Comparison of ENCODE assay signal across 1 cellular context in the genomic region with DNA sequence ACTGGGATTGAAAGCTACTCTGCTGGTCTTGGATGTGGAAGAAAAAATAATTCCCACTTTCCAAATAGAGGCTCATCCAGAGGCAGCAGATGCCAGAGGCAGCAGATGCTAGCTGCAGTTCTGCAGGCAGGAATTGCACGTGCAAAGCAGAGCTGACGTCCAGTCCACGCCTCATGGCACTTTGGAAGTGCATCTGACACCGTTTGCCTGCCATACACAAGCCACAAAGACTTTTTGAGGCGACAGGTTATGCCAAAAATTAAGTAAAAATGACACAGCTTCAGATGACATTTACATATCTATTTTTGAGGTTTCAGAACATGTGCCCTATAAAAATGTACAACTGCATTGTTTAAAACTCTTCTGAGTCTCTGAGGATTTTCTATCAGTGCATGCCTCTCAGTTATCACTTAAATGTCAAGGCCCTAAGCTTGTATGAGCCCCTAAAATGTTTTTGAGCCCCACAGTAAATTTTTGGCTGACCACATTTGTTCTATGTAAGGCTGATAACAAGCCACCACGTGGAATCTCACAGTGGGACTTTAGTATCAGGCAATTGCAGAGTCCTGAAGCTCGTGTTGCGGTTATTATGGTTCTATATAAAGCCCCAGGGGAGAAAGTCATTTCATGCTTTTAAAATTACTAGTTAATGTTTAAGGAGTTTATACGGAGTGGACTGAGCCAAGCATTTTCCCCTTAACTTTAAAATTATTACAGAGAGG.
TF ChIP-seq lines count a peak whose summit lies in the region.

No MANE protein-coding gene starts in this region.

TF ChIP-seq in GM12878, 131 proteins besides CTCF, POLR2A, EP300 and RAD21 (continued from another document and continues in another):
- TF ChIP-seq, protein P1, sequence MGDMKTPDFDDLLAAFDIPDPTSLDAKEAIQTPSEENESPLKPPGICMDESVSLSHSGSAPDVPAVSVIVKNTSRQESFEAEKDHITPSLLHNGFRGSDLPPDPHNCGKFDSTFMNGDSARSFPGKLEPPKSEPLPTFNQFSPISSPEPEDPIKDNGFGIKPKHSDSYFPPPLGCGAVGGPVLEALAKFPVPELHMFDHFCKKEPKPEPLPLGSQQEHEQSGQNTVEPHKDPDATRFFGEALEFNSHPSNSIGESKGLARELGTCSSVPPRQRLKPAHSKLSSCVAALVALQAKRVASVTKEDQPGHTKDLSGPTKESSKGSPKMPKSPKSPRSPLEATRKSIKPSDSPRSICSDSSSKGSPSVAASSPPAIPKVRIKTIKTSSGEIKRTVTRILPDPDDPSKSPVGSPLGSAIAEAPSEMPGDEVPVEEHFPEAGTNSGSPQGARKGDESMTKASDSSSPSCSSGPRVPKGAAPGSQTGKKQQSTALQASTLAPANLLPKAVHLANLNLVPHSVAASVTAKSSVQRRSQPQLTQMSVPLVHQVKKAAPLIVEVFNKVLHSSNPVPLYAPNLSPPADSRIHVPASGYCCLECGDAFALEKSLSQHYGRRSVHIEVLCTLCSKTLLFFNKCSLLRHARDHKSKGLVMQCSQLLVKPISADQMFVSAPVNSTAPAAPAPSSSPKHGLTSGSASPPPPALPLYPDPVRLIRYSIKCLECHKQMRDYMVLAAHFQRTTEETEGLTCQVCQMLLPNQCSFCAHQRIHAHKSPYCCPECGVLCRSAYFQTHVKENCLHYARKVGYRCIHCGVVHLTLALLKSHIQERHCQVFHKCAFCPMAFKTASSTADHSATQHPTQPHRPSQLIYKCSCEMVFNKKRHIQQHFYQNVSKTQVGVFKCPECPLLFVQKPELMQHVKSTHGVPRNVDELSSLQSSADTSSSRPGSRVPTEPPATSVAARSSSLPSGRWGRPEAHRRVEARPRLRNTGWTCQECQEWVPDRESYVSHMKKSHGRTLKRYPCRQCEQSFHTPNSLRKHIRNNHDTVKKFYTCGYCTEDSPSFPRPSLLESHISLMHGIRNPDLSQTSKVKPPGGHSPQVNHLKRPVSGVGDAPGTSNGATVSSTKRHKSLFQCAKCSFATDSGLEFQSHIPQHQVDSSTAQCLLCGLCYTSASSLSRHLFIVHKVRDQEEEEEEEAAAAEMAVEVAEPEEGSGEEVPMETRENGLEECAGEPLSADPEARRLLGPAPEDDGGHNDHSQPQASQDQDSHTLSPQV (IDR thresholded peaks at IDR 0.05): no peak
- TF ChIP-seq ZBED1 (IDR thresholded peaks at IDR 0.05; ENCODE audit: borderline replicate concordance) (no peak), RELA (IDR thresholded peaks at IDR 0.05; ENCODE audit: borderline replicate concordance, partially characterized antibody) (no peak), NBN (IDR thresholded peaks at IDR 0.05) (no peak), SIX5 (IDR thresholded peaks at IDR 0.05; ENCODE audit: low read depth, low read length, severe bottlenecking) (no peak), CREB1 (IDR thresholded peaks at IDR 0.05; ENCODE audit: low read depth) (no peak), CBX5 (IDR thresholded peaks at IDR 0.05; ENCODE audit: low read depth) (no peak), POU2F2 (IDR thresholded peaks at IDR 0.05; ENCODE audit: borderline replicate concordance, low read depth, low read length) (no peak; the same call in 2 of the 3 replicates), DPF2 (IDR thresholded peaks at IDR 0.05) (peak; percentile 83), ZSCAN29 (IDR thresholded peaks at IDR 0.05) (no peak), KDM1A (IDR thresholded peaks at IDR 0.05; ENCODE audit: borderline replicate concordance) (no peak), FOXM1 (IDR thresholded peaks at IDR 0.05; ENCODE audit: low read depth, low read length) (peak; percentile 63; the same call in 1 of the 2 replicates), IKZF2 (IDR thresholded peaks at IDR 0.05) (peak; percentile 59 to 69; a peak in 3 of 4 replicates), TCF3 (IDR thresholded peaks at IDR 0.05; ENCODE audit: borderline replicate concordance, insufficient read depth, low read depth, low read length) (no peak), SREBF2 (IDR thresholded peaks at IDR 0.05; ENCODE audit: low read length) (no peak), IKZF1 (conservative IDR thresholded peaks at IDR 0.05) (peak; percentile 66), EGR1 (IDR thresholded peaks at IDR 0.05; ENCODE audit: borderline replicate concordance in 1 of 2, low read depth in 2 of 2, low read length in 2 of 2) (no peak), NFYA (IDR thresholded peaks at IDR 0.05; ENCODE audit: borderline replicate concordance, low read depth, low read length) (no peak), ZZZ3 (IDR thresholded peaks at IDR 0.05; ENCODE audit: control insufficient read depth, insufficient read length, low read depth) (no peak), RBBP5 (conservative IDR thresholded peaks at IDR 0.05) (no peak), NFIC (IDR thresholded peaks at IDR 0.05; ENCODE audit: low read depth, low read length) (peak; percentile 80), GATAD2B (conservative IDR thresholded peaks at IDR 0.05; ENCODE audit: low read depth) (no peak), KAT2A (conservative IDR thresholded peaks at IDR 0.05; ENCODE audit: control insufficient read depth, low read depth, low read length) (no peak), HDGF (IDR thresholded peaks at IDR 0.05) (no peak), HDAC6 (IDR thresholded peaks at IDR 0.05; ENCODE audit: unreplicated experiment) (no peak), PML (IDR thresholded peaks at IDR 0.05; ENCODE audit: low read length) (no peak)
- TF ChIP-seq, protein P2, sequence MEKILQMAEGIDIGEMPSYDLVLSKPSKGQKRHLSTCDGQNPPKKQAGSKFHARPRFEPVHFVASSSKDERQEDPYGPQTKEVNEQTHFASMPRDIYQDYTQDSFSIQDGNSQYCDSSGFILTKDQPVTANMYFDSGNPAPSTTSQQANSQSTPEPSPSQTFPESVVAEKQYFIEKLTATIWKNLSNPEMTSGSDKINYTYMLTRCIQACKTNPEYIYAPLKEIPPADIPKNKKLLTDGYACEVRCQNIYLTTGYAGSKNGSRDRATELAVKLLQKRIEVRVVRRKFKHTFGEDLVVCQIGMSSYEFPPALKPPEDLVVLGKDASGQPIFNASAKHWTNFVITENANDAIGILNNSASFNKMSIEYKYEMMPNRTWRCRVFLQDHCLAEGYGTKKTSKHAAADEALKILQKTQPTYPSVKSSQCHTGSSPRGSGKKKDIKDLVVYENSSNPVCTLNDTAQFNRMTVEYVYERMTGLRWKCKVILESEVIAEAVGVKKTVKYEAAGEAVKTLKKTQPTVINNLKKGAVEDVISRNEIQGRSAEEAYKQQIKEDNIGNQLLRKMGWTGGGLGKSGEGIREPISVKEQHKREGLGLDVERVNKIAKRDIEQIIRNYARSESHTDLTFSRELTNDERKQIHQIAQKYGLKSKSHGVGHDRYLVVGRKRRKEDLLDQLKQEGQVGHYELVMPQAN (conservative IDR thresholded peaks at IDR 0.05): 0 out of 2 replicates have a peak, but pooled peaks have one; percentile 29
- TF ChIP-seq, protein P3, sequence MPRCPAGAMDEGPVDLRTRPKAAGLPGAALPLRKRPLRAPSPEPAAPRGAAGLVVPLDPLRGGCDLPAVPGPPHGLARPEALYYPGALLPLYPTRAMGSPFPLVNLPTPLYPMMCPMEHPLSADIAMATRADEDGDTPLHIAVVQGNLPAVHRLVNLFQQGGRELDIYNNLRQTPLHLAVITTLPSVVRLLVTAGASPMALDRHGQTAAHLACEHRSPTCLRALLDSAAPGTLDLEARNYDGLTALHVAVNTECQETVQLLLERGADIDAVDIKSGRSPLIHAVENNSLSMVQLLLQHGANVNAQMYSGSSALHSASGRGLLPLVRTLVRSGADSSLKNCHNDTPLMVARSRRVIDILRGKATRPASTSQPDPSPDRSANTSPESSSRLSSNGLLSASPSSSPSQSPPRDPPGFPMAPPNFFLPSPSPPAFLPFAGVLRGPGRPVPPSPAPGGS (IDR thresholded peaks at IDR 0.05; ENCODE audit: borderline replicate concordance, insufficient read depth, low read depth, low read length, poor library complexity, severe bottlenecking): no peak
- TF ChIP-seq, protein P4, sequence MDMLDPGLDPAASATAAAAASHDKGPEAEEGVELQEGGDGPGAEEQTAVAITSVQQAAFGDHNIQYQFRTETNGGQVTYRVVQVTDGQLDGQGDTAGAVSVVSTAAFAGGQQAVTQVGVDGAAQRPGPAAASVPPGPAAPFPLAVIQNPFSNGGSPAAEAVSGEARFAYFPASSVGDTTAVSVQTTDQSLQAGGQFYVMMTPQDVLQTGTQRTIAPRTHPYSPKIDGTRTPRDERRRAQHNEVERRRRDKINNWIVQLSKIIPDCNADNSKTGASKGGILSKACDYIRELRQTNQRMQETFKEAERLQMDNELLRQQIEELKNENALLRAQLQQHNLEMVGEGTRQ (IDR thresholded peaks at IDR 0.05; ENCODE audit: borderline replicate concordance, low read depth, low read length): no peak
- TF ChIP-seq, protein P5, sequence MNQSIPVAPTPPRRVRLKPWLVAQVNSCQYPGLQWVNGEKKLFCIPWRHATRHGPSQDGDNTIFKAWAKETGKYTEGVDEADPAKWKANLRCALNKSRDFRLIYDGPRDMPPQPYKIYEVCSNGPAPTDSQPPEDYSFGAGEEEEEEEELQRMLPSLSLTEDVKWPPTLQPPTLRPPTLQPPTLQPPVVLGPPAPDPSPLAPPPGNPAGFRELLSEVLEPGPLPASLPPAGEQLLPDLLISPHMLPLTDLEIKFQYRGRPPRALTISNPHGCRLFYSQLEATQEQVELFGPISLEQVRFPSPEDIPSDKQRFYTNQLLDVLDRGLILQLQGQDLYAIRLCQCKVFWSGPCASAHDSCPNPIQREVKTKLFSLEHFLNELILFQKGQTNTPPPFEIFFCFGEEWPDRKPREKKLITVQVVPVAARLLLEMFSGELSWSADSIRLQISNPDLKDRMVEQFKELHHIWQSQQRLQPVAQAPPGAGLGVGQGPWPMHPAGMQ (IDR thresholded peaks at IDR 0.05; ENCODE audit: borderline replicate concordance): no peak
- TF ChIP-seq, protein P6, sequence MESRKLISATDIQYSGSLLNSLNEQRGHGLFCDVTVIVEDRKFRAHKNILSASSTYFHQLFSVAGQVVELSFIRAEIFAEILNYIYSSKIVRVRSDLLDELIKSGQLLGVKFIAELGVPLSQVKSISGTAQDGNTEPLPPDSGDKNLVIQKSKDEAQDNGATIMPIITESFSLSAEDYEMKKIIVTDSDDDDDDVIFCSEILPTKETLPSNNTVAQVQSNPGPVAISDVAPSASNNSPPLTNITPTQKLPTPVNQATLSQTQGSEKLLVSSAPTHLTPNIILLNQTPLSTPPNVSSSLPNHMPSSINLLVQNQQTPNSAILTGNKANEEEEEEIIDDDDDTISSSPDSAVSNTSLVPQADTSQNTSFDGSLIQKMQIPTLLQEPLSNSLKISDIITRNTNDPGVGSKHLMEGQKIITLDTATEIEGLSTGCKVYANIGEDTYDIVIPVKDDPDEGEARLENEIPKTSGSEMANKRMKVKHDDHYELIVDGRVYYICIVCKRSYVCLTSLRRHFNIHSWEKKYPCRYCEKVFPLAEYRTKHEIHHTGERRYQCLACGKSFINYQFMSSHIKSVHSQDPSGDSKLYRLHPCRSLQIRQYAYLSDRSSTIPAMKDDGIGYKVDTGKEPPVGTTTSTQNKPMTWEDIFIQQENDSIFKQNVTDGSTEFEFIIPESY (IDR thresholded peaks at IDR 0.05): no peak
- TF ChIP-seq, protein P7, sequence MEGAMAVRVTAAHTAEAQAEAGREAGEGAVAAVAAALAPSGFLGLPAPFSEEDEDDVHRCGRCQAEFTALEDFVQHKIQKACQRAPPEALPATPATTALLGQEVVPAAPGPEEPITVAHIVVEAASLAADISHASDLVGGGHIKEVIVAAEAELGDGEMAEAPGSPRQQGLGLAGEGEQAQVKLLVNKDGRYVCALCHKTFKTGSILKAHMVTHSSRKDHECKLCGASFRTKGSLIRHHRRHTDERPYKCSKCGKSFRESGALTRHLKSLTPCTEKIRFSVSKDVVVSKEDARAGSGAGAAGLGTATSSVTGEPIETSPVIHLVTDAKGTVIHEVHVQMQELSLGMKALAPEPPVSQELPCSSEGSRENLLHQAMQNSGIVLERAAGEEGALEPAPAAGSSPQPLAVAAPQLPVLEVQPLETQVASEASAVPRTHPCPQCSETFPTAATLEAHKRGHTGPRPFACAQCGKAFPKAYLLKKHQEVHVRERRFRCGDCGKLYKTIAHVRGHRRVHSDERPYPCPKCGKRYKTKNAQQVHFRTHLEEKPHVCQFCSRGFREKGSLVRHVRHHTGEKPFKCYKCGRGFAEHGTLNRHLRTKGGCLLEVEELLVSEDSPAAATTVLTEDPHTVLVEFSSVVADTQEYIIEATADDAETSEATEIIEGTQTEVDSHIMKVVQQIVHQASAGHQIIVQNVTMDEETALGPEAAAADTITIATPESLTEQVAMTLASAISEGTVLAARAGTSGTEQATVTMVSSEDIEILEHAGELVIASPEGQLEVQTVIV (IDR thresholded peaks at IDR 0.05; ENCODE audit: borderline replicate concordance, partially characterized antibody): no peak
- TF ChIP-seq, protein P8, sequence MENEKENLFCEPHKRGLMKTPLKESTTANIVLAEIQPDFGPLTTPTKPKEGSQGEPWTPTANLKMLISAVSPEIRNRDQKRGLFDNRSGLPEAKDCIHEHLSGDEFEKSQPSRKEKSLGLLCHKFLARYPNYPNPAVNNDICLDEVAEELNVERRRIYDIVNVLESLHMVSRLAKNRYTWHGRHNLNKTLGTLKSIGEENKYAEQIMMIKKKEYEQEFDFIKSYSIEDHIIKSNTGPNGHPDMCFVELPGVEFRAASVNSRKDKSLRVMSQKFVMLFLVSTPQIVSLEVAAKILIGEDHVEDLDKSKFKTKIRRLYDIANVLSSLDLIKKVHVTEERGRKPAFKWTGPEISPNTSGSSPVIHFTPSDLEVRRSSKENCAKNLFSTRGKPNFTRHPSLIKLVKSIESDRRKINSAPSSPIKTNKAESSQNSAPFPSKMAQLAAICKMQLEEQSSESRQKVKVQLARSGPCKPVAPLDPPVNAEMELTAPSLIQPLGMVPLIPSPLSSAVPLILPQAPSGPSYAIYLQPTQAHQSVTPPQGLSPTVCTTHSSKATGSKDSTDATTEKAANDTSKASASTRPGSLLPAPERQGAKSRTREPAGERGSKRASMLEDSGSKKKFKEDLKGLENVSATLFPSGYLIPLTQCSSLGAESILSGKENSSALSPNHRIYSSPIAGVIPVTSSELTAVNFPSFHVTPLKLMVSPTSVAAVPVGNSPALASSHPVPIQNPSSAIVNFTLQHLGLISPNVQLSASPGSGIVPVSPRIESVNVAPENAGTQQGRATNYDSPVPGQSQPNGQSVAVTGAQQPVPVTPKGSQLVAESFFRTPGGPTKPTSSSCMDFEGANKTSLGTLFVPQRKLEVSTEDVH (IDR thresholded peaks at IDR 0.05; ENCODE audit: low read depth, partially characterized antibody): no peak
